ENCODE assay signal across 8 cellular contexts in genomic region chr4:185425600-185426352, GRCh38. TPM values are rescaled to one million over a fixed set of nuclear protein-coding genes. Genes with fewer than 3 reads are reported as not detected.
DNase-seq lines count a peak whose midpoint lies in the region; ATAC-seq and TF ChIP-seq lines count a peak whose summit lies in the region.

UFSP2 (minus strand) TSS chr4:185425964; CDS start chr4:185425868, 96 bp downstream.

- DNase-seq in DMS153 (lab: John Stamatoyannopoulos, UW), result peak; percentile 75
- DNase-seq in IMR-90, result peak; percentile 88
- peak; percentile 56 for DNase-seq in OCI-M2 (lab: John Stamatoyannopoulos, UW; ENCODE audit: unreplicated experiment)
- peak; percentile 96 for DNase-seq in activated T-cell treated with anti-CD3 and anti-CD28 coated beads, Interleukin-2, amount 50 U/mL, for 1 hour
- DNase-seq in erythroblast (lab: John Stamatoyannopoulos, UW), result peak; percentile 97
- DNase-seq in mucosa of gallbladder (ENCODE audit: low spot score), result peak; percentile 86
- DNase-seq in stimulated activated CD8-positive, alpha-beta memory T cell treated with anti-CD3 and anti-CD28 coated beads, Interleukin-4, amount 100 ng/mL, for 24 hours (ENCODE audit: low read depth), result peak; percentile 82

- peak within 1 kb of the TSS; percentile 66; the same call in 1 of the 3 replicates for H2BK15ac ChIP-seq in IMR-90 (ENCODE audit: low read depth, low read length)

- CTCF ChIA-PET in IMR-90 (lab: Yijun Ruan, JAX), result no interaction called here

- peaks cover 5% of the 10 kb centered on the region; the same call in 1 of the 2 replicates for H3K4me1 ChIP-seq in IMR-90 (ENCODE audit: control insufficient read depth, insufficient read depth, low read length)

- peak; percentile 72; the same call in 1 of the 2 replicates for TF ChIP-seq POLR2A in IMR-90 (IDR thresholded peaks at IDR 0.05; ENCODE audit: low read depth, low read length)
- TF ChIP-seq POLR2A in erythroblast (IDR thresholded peaks at IDR 0.05; ENCODE audit: low read length), result peak; percentile 82

- peak within 1 kb of the TSS; percentile 96 for H3K27ac ChIP-seq in IMR-90 (ENCODE audit: insufficient read depth, low read length)

- H3K56ac ChIP-seq in IMR-90 (ENCODE audit: extremely low read depth, insufficient read depth, low read length), result peak within 1 kb of the TSS; percentile 99

- peak within 1 kb of the TSS; percentile 98 for H2BK20ac ChIP-seq in IMR-90 (ENCODE audit: low read depth, low read length)

- peak within 1 kb of the TSS; percentile 67 for H2AK9ac ChIP-seq in IMR-90 (replicated peaks; ENCODE audit: low read depth, low read length, poor library complexity)

- H4K91ac ChIP-seq in IMR-90 (ENCODE audit: insufficient read depth, low read depth, low read length), result peak within 1 kb of the TSS; percentile 98

- H3K23ac ChIP-seq in IMR-90 (ENCODE audit: low read depth, low read length), result peak within 1 kb of the TSS; percentile 98

- H3K79me1 ChIP-seq in IMR-90 (ENCODE audit: low read depth in 1 of 2, low read length in 2 of 2), result peaks cover 14 to 22% of the 10 kb centered on the region in 2 experiments

- in situ Hi-C loops in IMR-90 (cut with MboI; ENCODE audit: low sequenced_read_pairs), result no loop called here

- peak within 1 kb of the TSS; percentile 100 for H3K4me2 ChIP-seq in IMR-90 (ENCODE audit: low read depth, low read length)

- H4K8ac ChIP-seq in IMR-90 (ENCODE audit: low read depth in 2 of 2, low read length in 2 of 2), result peak within 1 kb of the TSS; percentile 9 to 99

- H3K9me3 ChIP-seq in IMR-90 (ENCODE audit: control insufficient read depth, insufficient read depth, low read length), result no peaks in the 10 kb centered on the region

- H2AK5ac ChIP-seq in IMR-90 (ENCODE audit: low read depth, low read length), result peak within 1 kb of the TSS; percentile 84

- POLR2A ChIA-PET in IMR-90 (lab: Charles Lee; ENCODE audit: unreplicated experiment), result no interaction called here

- H3K14ac ChIP-seq in IMR-90 (replicated peaks; ENCODE audit: low read depth, low read length), result peak within 1 kb of the TSS; percentile 98

- dilution Hi-C loops in IMR-90 (cut with HindIII; ENCODE audit: low sequenced_read_pairs, unreplicated experiment), result no loop called here

- peak within 1 kb of the TSS; percentile 94 for H3K4ac ChIP-seq in IMR-90 (ENCODE audit: low read depth, low read length)

- TF ChIP-seq RAD21 in IMR-90 (IDR thresholded peaks at IDR 0.05; ENCODE audit: low read length), result peak; percentile 7; the same call in 1 of the 2 replicates

- no peak for TF ChIP-seq CTCF in IMR-90 (conservative IDR thresholded peaks at IDR 0.05; ENCODE audit: low read depth, low read length)

- H3K36me3 ChIP-seq in IMR-90 (ENCODE audit: control insufficient read depth, insufficient read depth, low read length), result no peaks in the 10 kb centered on the region

- WGBS in IMR-90 (ENCODE audit: extremely low coverage in 2 of 2, insufficient read length in 1 of 2), 2 experiments, result 0% methylated on average over 33 of the region's 67 CpGs; no CpG with 5 or more reads in 1 of the 2 experiments

- H2AFZ ChIP-seq in IMR-90 (replicated peaks; ENCODE audit: low read length, poor library complexity), result peak within 1 kb of the TSS; percentile 97

- intact Hi-C loops in IMR-90 (cut with micrococcal nuclease), result loop anchor here (2.0 to 5.0 kb wide), 2 partner anchors 45 to 172 kb away; partner anchors contain the start of gene CCDC110

- H3K9me1 ChIP-seq in IMR-90 (ENCODE audit: insufficient read depth, low read length), result peaks cover 11% of the 10 kb centered on the region

- no peaks in the 10 kb centered on the region for H3K27me3 ChIP-seq in IMR-90 (ENCODE audit: control insufficient read depth, insufficient read depth, low read length)

- peak; percentile 93 for ATAC-seq in GM21529 (IDR thresholded peaks at IDR 0.05; ENCODE audit: unreplicated experiment)
- peak; percentile 93 for ATAC-seq in IMR-90 (ENCODE audit: low read depth)

- H3K9ac ChIP-seq in IMR-90 (ENCODE audit: low read depth, low read length), result peak within 1 kb of the TSS; percentile 93

- peak within 1 kb of the TSS; percentile 85 for H4K5ac ChIP-seq in IMR-90 (ENCODE audit: low read depth, low read length)

- peak within 1 kb of the TSS; percentile 99 for H2BK120ac ChIP-seq in IMR-90 (ENCODE audit: low read depth, low read length)

- peak within 1 kb of the TSS; percentile 96 for H2BK5ac ChIP-seq in IMR-90 (ENCODE audit: low read depth, low read length, poor library complexity, severe bottlenecking)

- H3K4me3 ChIP-seq in IMR-90 (ENCODE audit: insufficient read depth, low read depth, low read length), result peak within 1 kb of the TSS; percentile 63

- no TSS peak for BruUV-seq in IMR-90 (replicated peaks; lab: Mats Ljungman, UMichigan)

- H3K18ac ChIP-seq in IMR-90 (ENCODE audit: low read depth, low read length), result peak within 1 kb of the TSS; percentile 95

- H4K20me1 ChIP-seq in IMR-90 (ENCODE audit: insufficient read depth, low read length), result peaks cover 6% of the 10 kb centered on the region; the same call in 1 of the 2 replicates

TF ChIP-seq in IMR-90, 13 proteins besides CTCF, POLR2A, EP300 and RAD21:
- TF ChIP-seq RCOR1 (IDR thresholded peaks at IDR 0.05; ENCODE audit: insufficient replicate concordance, low read length) (no peak), NFE2L2 (IDR thresholded peaks at IDR 0.05; ENCODE audit: low read depth, low read length) (no peak), CEBPB (IDR thresholded peaks at IDR 0.05; ENCODE audit: low read depth, low read length) (no peak), SMC3 (IDR thresholded peaks at IDR 0.05; ENCODE audit: low read depth, low read length) (no peak), BHLHE40 (IDR thresholded peaks at IDR 0.05; ENCODE audit: low read depth, low read length) (peak; percentile 99), ELK1 (IDR thresholded peaks at IDR 0.05; ENCODE audit: borderline replicate concordance, low read depth, low read length) (no peak), MAFK (IDR thresholded peaks at IDR 0.05; ENCODE audit: low read depth, low read length) (no peak), FOS (IDR thresholded peaks at IDR 0.05; ENCODE audit: low read depth, low read length) (0 out of 2 replicates have a peak, but pooled peaks have one; percentile 22), MAZ (IDR thresholded peaks at IDR 0.05; ENCODE audit: borderline replicate concordance, low read depth, low read length) (peak; percentile 10; the same call in 1 of the 2 replicates), CHD1 (IDR thresholded peaks at IDR 0.05; ENCODE audit: low read depth, low read length) (peak; percentile 100; the same call in 1 of the 2 replicates), RFX5 (IDR thresholded peaks at IDR 0.05; ENCODE audit: low read depth, low read length) (no peak), MXI1 (IDR thresholded peaks at IDR 0.05; ENCODE audit: borderline replicate concordance, low read depth, low read length) (peak; percentile 97)

RNA-seq across cellular contexts. Expression of gene UFSP2, which starts in this region (rescaled TPM):
- total RNA-seq in IMR-90 (2012; rRNA removed) (43.7 and 43.9 TPM in 2 replicates), mucosa of gallbladder (29.7 TPM)
- 19.4 and 21.8 TPM in 2 replicates for polyA plus RNA-seq in IMR-90 (2012; rRNA removed)
- 5.3 and 6.6 TPM in 2 replicates for polyA plus RNA-seq in IMR-90 (2012; cell fraction: cytosol; rRNA removed)
- polyA plus RNA-seq in IMR-90 (2012; cell fraction: nucleus; rRNA removed; ENCODE audit: low replicate concordance), result 1.7 and 13.0 TPM in 2 replicates

Comparison
In these comparisons a context has a peak if more than half of its experiments do, and no peak if none do; other contexts are left out.
1. Peak in every context shown above with its lines: DNase-seq, ATAC-seq, H3K4me3 ChIP-seq and H3K27ac ChIP-seq.